ENCODE assay signal across 20 cellular contexts in the genomic region with DNA sequence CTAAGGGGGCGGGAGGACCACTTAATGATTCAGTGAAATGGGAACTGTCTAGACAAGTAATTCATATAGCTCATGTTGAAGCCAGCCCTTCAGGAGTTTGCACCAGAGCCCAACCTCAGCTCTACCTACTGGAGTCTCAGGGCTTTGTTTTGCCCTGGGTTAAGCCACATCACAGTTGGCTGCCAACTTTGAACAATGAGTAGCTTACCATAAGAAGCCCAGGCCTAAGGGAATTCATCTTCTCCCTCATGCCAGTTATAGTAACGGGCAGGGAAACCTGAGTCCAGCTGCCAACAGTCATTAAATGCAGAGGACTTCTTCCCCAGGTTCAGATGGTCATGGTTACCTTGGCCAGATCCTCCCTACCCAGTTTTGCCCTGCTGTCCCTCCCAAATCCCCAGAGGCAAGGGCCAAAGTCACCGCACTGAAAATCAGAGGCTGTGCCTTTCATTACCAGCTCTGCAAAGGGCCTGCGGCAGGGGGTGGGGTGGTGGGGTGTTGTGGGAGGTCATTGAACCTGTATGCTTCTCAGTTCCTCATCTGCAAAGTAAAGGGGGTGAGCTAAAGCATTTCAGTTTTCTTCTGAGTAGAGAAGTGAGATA.
DNase-seq lines count a peak whose midpoint lies in the region; ATAC-seq and TF ChIP-seq lines count a peak whose summit lies in the region.
"Had no signal": no experiment of that assay in that cellular context is flagged by ENCODE, and none has a peak within 500 bp of the region (broad histone marks: within the 10 kb centered on the region; RNA-seq: fewer than 3 reads in every experiment).

No MANE protein-coding gene starts in this region.

- H3K4me3 ChIP-seq in GM06990 (replicated peaks; ENCODE audit: low read depth, low read length) (no peak overlapping the region), Peyer's patch (no peak overlapping the region)
- H3K4me3 ChIP-seq: coronary artery, upper lobe of left lung had no signal

- ATAC-seq in GM19351 (IDR thresholded peaks at IDR 0.05; ENCODE audit: unreplicated experiment) (peak; percentile 94), HG03108 (IDR thresholded peaks at IDR 0.05; ENCODE audit: unreplicated experiment) (peak; percentile 95)
- ATAC-seq: activated CD8-positive, alpha-beta memory T cell treated with anti-CD3 and anti-CD28 coated beads, Interleukin-2, amount 10 ng/mL, durations not matched to agents 7 days and 5 days had no signal

- H3K27ac ChIP-seq in caudate nucleus (ENCODE audit: low read depth, low read length) (peak overlapping the region; percentile 26), Peyer's patch (no peak overlapping the region)
- H3K27ac ChIP-seq: C4-2B, coronary artery, upper lobe of left lung had no signal

- no peaks in the 10 kb centered on the region for H3K4me1 Mint-ChIP-seq in activated T-helper 1 cell treated with anti-CD3 and anti-CD28 coated beads, Interleukin-12 subunit alpha, Interleukin-12 subunit beta, Interleukin-2, Interleukin-4 antibody, amounts not matched to agents 30 ng/mL and 10 ng/mL and 1 ng/mL, durations not matched to agents 14 hours and 24 hours and 36 hours (ENCODE audit: low read depth)
- H3K4me1 Mint-ChIP-seq: activated CD8-positive, alpha-beta memory T cell treated with anti-CD3 and anti-CD28 coated beads, Interleukin-2, amount 10 ng/mL, durations not matched to agents 7 days and 5 days; immature natural killer cell; memory B cell; stimulated activated naive B cell treated with anti-CD40 and anti-IgM and Interleukin-4, amounts not matched to agents 10 μg/mL and 1 μg/mL and 100 μg/mL, for 72 hours had no signal

- no peaks in the 10 kb centered on the region for H3K36me3 ChIP-seq in GM06990 (ENCODE audit: control insufficient read depth, insufficient read depth, low read length)
- no peaks in the 10 kb centered on the region for H3K36me3 ChIP-seq in Peyer's patch
- H3K36me3 ChIP-seq: upper lobe of left lung had no signal

- intact Hi-C loops in activated T-helper 1 cell treated with anti-CD3 and anti-CD28 coated beads, Interleukin-12 subunit alpha, Interleukin-12 subunit beta, Interleukin-2, Interleukin-4 antibody, amounts not matched to agents 30 ng/mL and 10 ng/mL and 1 ng/mL, durations not matched to agents 14 hours and 24 hours and 36 hours (cut with micrococcal nuclease) = no loop called here

- no peaks in the 10 kb centered on the region for H3K9me3 Mint-ChIP-seq in activated T-helper 1 cell treated with anti-CD3 and anti-CD28 coated beads, Interleukin-12 subunit alpha, Interleukin-12 subunit beta, Interleukin-2, Interleukin-4 antibody, amounts not matched to agents 30 ng/mL and 10 ng/mL and 1 ng/mL, durations not matched to agents 14 hours and 24 hours and 36 hours
- H3K9me3 Mint-ChIP-seq: memory B cell, nephron had no signal

- no peak overlapping the region for H3K4me3 Mint-ChIP-seq in activated T-helper 1 cell treated with anti-CD3 and anti-CD28 coated beads, Interleukin-12 subunit alpha, Interleukin-12 subunit beta, Interleukin-2, Interleukin-4 antibody, amounts not matched to agents 30 ng/mL and 10 ng/mL and 1 ng/mL, durations not matched to agents 14 hours and 24 hours and 36 hours
- H3K4me3 Mint-ChIP-seq: activated CD8-positive, alpha-beta memory T cell treated with anti-CD3 and anti-CD28 coated beads, Interleukin-2, amount 10 ng/mL, durations not matched to agents 7 days and 5 days; immature natural killer cell; memory B cell; nephron; stimulated activated naive B cell treated with anti-CD40 and anti-IgM and Interleukin-4, amounts not matched to agents 10 μg/mL and 1 μg/mL and 100 μg/mL, for 72 hours had no signal

- peaks cover 3% of the 10 kb centered on the region for H3K27me3 Mint-ChIP-seq in activated T-helper 1 cell treated with anti-CD3 and anti-CD28 coated beads, Interleukin-12 subunit alpha, Interleukin-12 subunit beta, Interleukin-2, Interleukin-4 antibody, amounts not matched to agents 30 ng/mL and 10 ng/mL and 1 ng/mL, durations not matched to agents 14 hours and 24 hours and 36 hours (ENCODE audit: insufficient read depth)

- no peaks in the 10 kb centered on the region for H3K27me3 ChIP-seq in GM06990 (replicated peaks; ENCODE audit: control insufficient read depth, insufficient read depth, low read length)
- H3K27me3 ChIP-seq in Peyer's patch = no peaks in the 10 kb centered on the region
- H3K27me3 ChIP-seq: upper lobe of left lung had no signal

- DNase-seq in GM06990 (ENCODE audit: extremely low read depth, insufficient read length) = peak; percentile 59
- DNase-seq in caudate nucleus (lab: John Stamatoyannopoulos, UW) = no peak
- DNase-seq in Kasumi-1 (lab: John Stamatoyannopoulos, UW) = no peak
- DNase-seq in activated T-helper 1 cell treated with anti-CD3 and anti-CD28 coated beads, Interleukin-12 subunit alpha, Interleukin-12 subunit beta, Interleukin-2, Interleukin-4 antibody, amounts not matched to agents 30 ng/mL and 10 ng/mL and 1 ng/mL, durations not matched to agents 14 hours and 24 hours and 36 hours (ENCODE audit: low spot score) = no peak
- no peak for DNase-seq in Peyer's patch
- no peak for DNase-seq in NCI-H446 (lab: John Stamatoyannopoulos, UW)
- DNase-seq: activated CD8-positive, alpha-beta memory T cell treated with anti-CD3 and anti-CD28 coated beads, Interleukin-2, amount 10 ng/mL, durations not matched to agents 7 days and 5 days; activated gamma-delta T cell; DMS153; erythroblast; immature natural killer cell; SIG-M5; stimulated activated naive B cell treated with anti-CD40 and anti-IgM and Interleukin-4, amounts not matched to agents 10 μg/mL and 1 μg/mL and 100 μg/mL, for 72 hours; upper lobe of left lung had no signal

- no peak overlapping the region for H3K27ac Mint-ChIP-seq in activated T-helper 1 cell treated with anti-CD3 and anti-CD28 coated beads, Interleukin-12 subunit alpha, Interleukin-12 subunit beta, Interleukin-2, Interleukin-4 antibody, amounts not matched to agents 30 ng/mL and 10 ng/mL and 1 ng/mL, durations not matched to agents 14 hours and 24 hours and 36 hours
- H3K27ac Mint-ChIP-seq: activated CD8-positive, alpha-beta memory T cell treated with anti-CD3 and anti-CD28 coated beads, Interleukin-2, amount 10 ng/mL, durations not matched to agents 7 days and 5 days; immature natural killer cell; memory B cell; nephron; stimulated activated naive B cell treated with anti-CD40 and anti-IgM and Interleukin-4, amounts not matched to agents 10 μg/mL and 1 μg/mL and 100 μg/mL, for 72 hours had no signal

- no peak for TF ChIP-seq CTCF in GM06990 (IDR thresholded peaks at IDR 0.05; ENCODE audit: insufficient read depth, low read length, poor library complexity, severe bottlenecking)
- no peak for TF ChIP-seq CTCF in Peyer's patch (IDR thresholded peaks at IDR 0.05)

- no peaks in the 10 kb centered on the region for H3K36me3 Mint-ChIP-seq in activated T-helper 1 cell treated with anti-CD3 and anti-CD28 coated beads, Interleukin-12 subunit alpha, Interleukin-12 subunit beta, Interleukin-2, Interleukin-4 antibody, amounts not matched to agents 30 ng/mL and 10 ng/mL and 1 ng/mL, durations not matched to agents 14 hours and 24 hours and 36 hours (ENCODE audit: low read depth)
- H3K36me3 Mint-ChIP-seq: activated CD8-positive, alpha-beta memory T cell treated with anti-CD3 and anti-CD28 coated beads, Interleukin-2, amount 10 ng/mL, durations not matched to agents 7 days and 5 days; immature natural killer cell; memory B cell; stimulated activated naive B cell treated with anti-CD40 and anti-IgM and Interleukin-4, amounts not matched to agents 10 μg/mL and 1 μg/mL and 100 μg/mL, for 72 hours had no signal

- no peaks in the 10 kb centered on the region for H3K4me1 ChIP-seq in Peyer's patch
- H3K4me1 ChIP-seq: upper lobe of left lung had no signal

- no peaks in the 10 kb centered on the region for H3K9me3 ChIP-seq in Peyer's patch
- H3K9me3 ChIP-seq: upper lobe of left lung had no signal

- TF ChIP-seq POLR2A in Peyer's patch (IDR thresholded peaks at IDR 0.05) = no peak
